8 cellular contexts compared by ENCODE assay signal in the genomic region with DNA sequence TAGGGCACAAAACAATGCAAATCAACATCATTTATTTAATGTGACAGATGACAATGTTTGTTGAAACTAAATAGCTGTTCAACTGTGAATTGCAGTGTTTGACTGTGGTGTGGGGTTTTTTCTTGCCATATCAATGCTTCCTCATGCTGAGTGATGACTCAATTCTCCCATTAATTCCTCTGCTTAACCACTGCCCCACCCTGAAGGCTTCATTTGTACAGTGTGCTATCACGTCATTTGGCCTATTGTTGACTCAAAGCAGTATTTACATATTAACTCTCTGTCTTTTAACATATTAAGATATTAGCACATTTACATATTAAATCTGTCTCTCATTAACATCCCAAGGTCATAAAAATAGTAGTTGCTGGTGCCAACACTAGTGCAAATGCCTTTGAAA.
DNase-seq lines count a peak whose midpoint lies in the region; ATAC-seq, FAIRE-seq and TF ChIP-seq lines count a peak whose summit lies in the region.

No MANE protein-coding gene starts in this region.

- no peaks in the 10 kb centered on the region for H3K27me3 ChIP-seq in colonic mucosa

- intact Hi-C loops in colonic mucosa (cut with DNase I) = no loop called here

- TF ChIP-seq CTCF in astrocyte of the cerebellum (IDR thresholded peaks at IDR 0.05; ENCODE audit: low read depth, low read length, missing control alignments) (no peak), D721Med (IDR thresholded peaks at IDR 0.05; ENCODE audit: insufficient read depth, missing control alignments) (no peak), colonic mucosa (IDR thresholded peaks at IDR 0.05) (no peak)

- peak; percentile 48 for DNase-seq in COLO668 (lab: John Stamatoyannopoulos, UW; ENCODE audit: unreplicated experiment)
- peak; percentile 80 for DNase-seq in astrocyte of the cerebellum (ENCODE audit: low read depth)
- no peak for DNase-seq in stimulated activated CD4-positive, alpha-beta T cell treated with anti-CD3 and anti-CD28 coated beads, Interleukin-15, amount 100 ng/mL, for 24 hours
- DNase-seq in D721Med (ENCODE audit: insufficient read length, low spot score) = no peak
- DNase-seq in colonic mucosa = no peak

- H3K27ac ChIP-seq in colonic mucosa = no peak overlapping the region

- in situ Hi-C loops in astrocyte of the cerebellum (cut with HindIII; ENCODE audit: low sequenced_read_pairs) = no loop called here

- ATAC-seq in GM19467 (IDR thresholded peaks at IDR 0.05; ENCODE audit: unreplicated experiment) = peak; percentile 76
- peak; percentile 91 for ATAC-seq in HG03565 (IDR thresholded peaks at IDR 0.05; ENCODE audit: unreplicated experiment)
- no peak for ATAC-seq in HG03175 (IDR thresholded peaks at IDR 0.05; ENCODE audit: unreplicated experiment)

- no peak overlapping the region for H3K9ac ChIP-seq in colonic mucosa (ENCODE audit: low read depth in 2 of 2, low read length in 2 of 2)

- FAIRE-seq in D721Med (lab: Jason Lieb, UNC) = no peak

- no peaks in the 10 kb centered on the region for H3K9me3 ChIP-seq in colonic mucosa

- H3K36me3 ChIP-seq in colonic mucosa = no peaks in the 10 kb centered on the region

- no peak overlapping the region for H3K4me3 ChIP-seq in astrocyte of the cerebellum (ENCODE audit: low read depth, low read length)
- no peak overlapping the region for H3K4me3 ChIP-seq in colonic mucosa

- no peaks in the 10 kb centered on the region for H3K4me1 ChIP-seq in colonic mucosa

Comparison
In these comparisons a context has a peak if more than half of its experiments do, and no peak if none do; other contexts are left out.
1. DNase-seq: peak in COLO668 (single experiment) and astrocyte of the cerebellum (single experiment); none in stimulated activated CD4-positive, alpha-beta T cell treated with anti-CD3 and anti-CD28 coated beads, Interleukin-15, amount 100 ng/mL, for 24 hours (single experiment), D721Med (single experiment) and colonic mucosa (single experiment).